In genomic region chr7:96320437-96320836, GRCh38 we compare ENCODE assay signal across 8 cellular contexts. TPM values are rescaled to one million over a fixed set of nuclear protein-coding genes. Genes with fewer than 3 reads are reported as not detected.
DNase-seq lines count a peak whose midpoint lies in the region; ATAC-seq and TF ChIP-seq lines count a peak whose summit lies in the region.

No MANE protein-coding gene starts in this region.

- no peak for TF ChIP-seq CTCF in RWPE2 (IDR thresholded peaks at IDR 0.05; ENCODE audit: poor library complexity, severe bottlenecking)
- TF ChIP-seq CTCF in tibial artery (IDR thresholded peaks at IDR 0.05), result no peak

- peaks cover 11% of the 10 kb centered on the region for H3K4me1 ChIP-seq in RWPE2 (ENCODE audit: insufficient read depth, poor library complexity, severe bottlenecking)
- peaks cover 0 to 31% (median 12%) of the 10 kb centered on the region in 4 donors for H3K4me1 ChIP-seq in tibial artery

- intact Hi-C loops in activated CD4-positive, alpha-beta T cell treated with anti-CD3 and anti-CD28 coated beads, Interleukin-2, amount 10 ng/mL, durations not matched to agents 24 days and 14 days (cut with micrococcal nuclease), result loop anchor here (1.0 to 5.0 kb wide), 8 partner anchors 16 to 1652 kb away; partner anchors contain the start of genes SDHAF3 and SEM1
- intact Hi-C loops in tibial artery (cut with DNase I; ENCODE audit: low total_unique reads), result no loop called here

- peaks cover 5% of the 10 kb centered on the region for H3K9me3 Mint-ChIP-seq in activated CD4-positive, alpha-beta T cell treated with anti-CD3 and anti-CD28 coated beads, Interleukin-2, amount 10 ng/mL, durations not matched to agents 24 days and 14 days

- peaks cover 42% of the 10 kb centered on the region for H3K4me1 Mint-ChIP-seq in activated CD4-positive, alpha-beta T cell treated with anti-CD3 and anti-CD28 coated beads, Interleukin-2, amount 10 ng/mL, durations not matched to agents 24 days and 14 days

- ATAC-seq in HG02870 (IDR thresholded peaks at IDR 0.05; ENCODE audit: unreplicated experiment), result peak; percentile 37
- no peak for ATAC-seq in RWPE2 (ENCODE audit: low read depth)

- peaks cover 4% of the 10 kb centered on the region for H3K36me3 Mint-ChIP-seq in activated CD4-positive, alpha-beta T cell treated with anti-CD3 and anti-CD28 coated beads, Interleukin-2, amount 10 ng/mL, durations not matched to agents 24 days and 14 days (ENCODE audit: low read depth)

- H3K27me3 Mint-ChIP-seq in activated CD4-positive, alpha-beta T cell treated with anti-CD3 and anti-CD28 coated beads, Interleukin-2, amount 10 ng/mL, durations not matched to agents 24 days and 14 days, result peaks cover 3% of the 10 kb centered on the region

- H3K9me3 ChIP-seq in RWPE2 (ENCODE audit: severe bottlenecking) (no peaks in the 10 kb centered on the region), iPS-18c (ENCODE audit: control insufficient read depth, insufficient read depth, low read length) (no peaks in the 10 kb centered on the region), tibial artery (no peaks in the 10 kb centered on the region)

- H3K27me3 ChIP-seq in RWPE2 (ENCODE audit: insufficient read depth, poor library complexity, severe bottlenecking), result no peaks in the 10 kb centered on the region
- H3K27me3 ChIP-seq in tibial artery, result no peaks in the 10 kb centered on the region

- H3K4me3 ChIP-seq in RWPE2 (ENCODE audit: severe bottlenecking), result peak overlapping the region; percentile 66
- H3K4me3 ChIP-seq in iPS-18c (ENCODE audit: insufficient read depth, low read depth, low read length), result peak overlapping the region; percentile 87; the same call in 1 of the 2 replicates
- H3K4me3 ChIP-seq in tibial artery, result peak overlapping the region; percentile 78 to 84

- H3K4me3 Mint-ChIP-seq in activated CD4-positive, alpha-beta T cell treated with anti-CD3 and anti-CD28 coated beads, Interleukin-2, amount 10 ng/mL, durations not matched to agents 24 days and 14 days, result peak overlapping the region; percentile 94

- H3K36me3 ChIP-seq in RWPE2 (ENCODE audit: low read depth) (no peaks in the 10 kb centered on the region), tibial artery (no peaks in the 10 kb centered on the region)

- no peak for DNase-seq in activated CD4-positive, alpha-beta T cell treated with anti-CD3 and anti-CD28 coated beads, Interleukin-2, amount 10 ng/mL, durations not matched to agents 24 days and 14 days
- DNase-seq in activated CD4-positive, alpha-beta T cell treated with anti-CD3 and anti-CD28 coated beads for 1 hour, result no peak
- no peak for DNase-seq in RWPE2 (ENCODE audit: low spot score)
- DNase-seq in tibial artery, result no peak
- DNase-seq in anterior cingulate cortex (lab: John Stamatoyannopoulos, UW), result no peak
- DNase-seq in COLO829 (ENCODE audit: low spot score), result no peak

- peak overlapping the region; percentile 73 for H3K27ac ChIP-seq in RWPE2 (ENCODE audit: poor library complexity, severe bottlenecking)
- peak overlapping the region; percentile 85 to 95 for H3K27ac ChIP-seq in tibial artery

- H3K27ac Mint-ChIP-seq in activated CD4-positive, alpha-beta T cell treated with anti-CD3 and anti-CD28 coated beads, Interleukin-2, amount 10 ng/mL, durations not matched to agents 24 days and 14 days, result peak overlapping the region; percentile 98

RNA-seq across cellular contexts. Expression of gene SLC25A13, which starts 1.5 kb away (rescaled TPM):
- total RNA-seq in activated CD4-positive, alpha-beta T cell treated with anti-CD3 and anti-CD28 coated beads, Interleukin-2, amount 10 ng/mL, durations not matched to agents 24 days and 14 days, result 25.8 and 26.3 TPM in 2 replicates
